8 cellular contexts compared by ENCODE assay signal in the genomic region with DNA sequence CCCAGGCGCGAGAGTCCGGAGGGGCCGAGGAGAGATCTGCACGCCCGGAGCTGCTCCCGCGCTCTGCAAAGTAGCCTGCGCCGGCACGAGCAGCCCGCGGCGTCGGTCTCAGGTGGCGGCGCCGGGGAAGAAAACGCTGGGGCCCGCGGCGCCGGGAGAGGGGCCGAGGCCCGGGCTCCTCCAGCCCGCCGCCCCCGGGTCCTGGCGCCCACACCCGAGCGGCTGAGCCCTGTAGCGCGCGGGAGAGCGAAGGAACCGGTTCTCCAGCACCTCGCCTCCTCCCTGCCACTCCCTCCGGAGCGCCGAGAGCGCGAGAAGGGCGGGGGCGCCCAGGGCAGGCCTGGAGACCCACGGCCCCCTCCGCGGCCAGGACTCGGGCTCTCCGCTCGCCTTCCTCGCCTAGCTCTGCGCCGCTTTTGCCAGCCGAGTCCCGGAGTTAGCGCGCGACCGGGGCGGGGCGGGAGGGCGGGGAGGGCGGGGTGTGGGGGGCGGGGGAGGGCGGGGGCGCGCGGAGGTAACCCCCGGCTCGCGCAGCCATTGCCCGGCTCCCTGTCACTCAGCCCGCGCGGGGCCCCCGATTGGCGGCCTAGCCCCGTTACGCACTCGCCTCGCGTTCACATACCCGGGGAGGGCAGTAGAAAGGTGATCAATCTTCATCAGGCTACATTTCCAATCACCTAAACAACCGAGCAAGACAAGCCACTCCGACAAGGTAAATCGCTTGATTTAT. TPM values are rescaled to one million over a fixed set of nuclear protein-coding genes. Genes with fewer than 3 reads are reported as not detected.
DNase-seq lines count a peak whose midpoint lies in the region; ATAC-seq and TF ChIP-seq lines count a peak whose summit lies in the region.

A gene (plus strand): TSS at position 645 of the 730 bp plus-strand sequence. CDS start 2,161 bp downstream, outside the sequence.

- H3K27me3 Mint-ChIP-seq in activated CD8-positive, alpha-beta T cell treated with anti-CD3 and anti-CD28 coated beads, Interleukin-2, amount 10 ng/mL, durations not matched to agents 7 days and 5 days (ENCODE audit: low read depth), result peaks cover 84% of the 10 kb centered on the region

- H3K4me3 Mint-ChIP-seq in activated CD8-positive, alpha-beta T cell treated with anti-CD3 and anti-CD28 coated beads, Interleukin-2, amount 10 ng/mL, durations not matched to agents 7 days and 5 days, result peak within 1 kb of the TSS; percentile 81

- H3K4me1 Mint-ChIP-seq in activated CD8-positive, alpha-beta T cell treated with anti-CD3 and anti-CD28 coated beads, Interleukin-2, amount 10 ng/mL, durations not matched to agents 7 days and 5 days (ENCODE audit: low read depth), result peaks cover 70% of the 10 kb centered on the region

- peaks cover 27% of the 10 kb centered on the region for H3K27me3 ChIP-seq in neuron (ENCODE audit: insufficient read depth, low read length)

- peaks cover 14% of the 10 kb centered on the region for H3K36me3 ChIP-seq in neuron (ENCODE audit: insufficient read depth, low read length)

- peak within 1 kb of the TSS; percentile 34 for H3K27ac Mint-ChIP-seq in activated CD8-positive, alpha-beta T cell treated with anti-CD3 and anti-CD28 coated beads, Interleukin-2, amount 10 ng/mL, durations not matched to agents 7 days and 5 days

- CTCF ChIA-PET in activated CD8-positive, alpha-beta T cell treated with anti-CD3 and anti-CD28 coated beads, Interleukin-2, amount 10 ng/mL, durations not matched to agents 7 days and 5 days (lab: Charles Lee), result interaction anchor here (2.9 kb wide), 1 partner anchor 262 kb away, joined by 7 read pairs; no protein-coding TSS in a partner anchor

- peak within 1 kb of the TSS; percentile 58 for H2AFZ ChIP-seq in neuron (ENCODE audit: low read depth, low read length)

- POLR2A ChIA-PET in activated CD8-positive, alpha-beta T cell treated with anti-CD3 and anti-CD28 coated beads, Interleukin-2, amount 10 ng/mL, durations not matched to agents 7 days and 5 days (lab: Charles Lee), result no interaction called here

- DNase-seq in DMS153 treated with DMSO at 0.1 percent for 48 hours (lab: John Stamatoyannopoulos, UW; ENCODE audit: unreplicated experiment), result peak; percentile 67
- peak; percentile 92 for DNase-seq in NCI-H510A (lab: John Stamatoyannopoulos, UW)
- peak; percentile 77 for DNase-seq in activated CD8-positive, alpha-beta T cell treated with anti-CD3 and anti-CD28 coated beads, Interleukin-2, amount 10 ng/mL, durations not matched to agents 7 days and 5 days
- peak; percentile 40 for DNase-seq in fibroblast of mammary gland (ENCODE audit: low read depth)
- no peak for DNase-seq in activated gamma-delta T cell (lab: John Stamatoyannopoulos, UW)

- peaks cover 15% of the 10 kb centered on the region for H3K9me3 ChIP-seq in neuron (ENCODE audit: low read length)

- peaks cover 6% of the 10 kb centered on the region for H3K36me3 Mint-ChIP-seq in activated CD8-positive, alpha-beta T cell treated with anti-CD3 and anti-CD28 coated beads, Interleukin-2, amount 10 ng/mL, durations not matched to agents 7 days and 5 days (ENCODE audit: low read depth)

- ATAC-seq in GM19467 (IDR thresholded peaks at IDR 0.05; ENCODE audit: unreplicated experiment), result peak; percentile 84
- ATAC-seq in HG03520 (IDR thresholded peaks at IDR 0.05; ENCODE audit: unreplicated experiment), result peak; percentile 74
- ATAC-seq in activated CD8-positive, alpha-beta T cell treated with anti-CD3 and anti-CD28 coated beads, Interleukin-2, amount 10 ng/mL, durations not matched to agents 7 days and 5 days, result peak; percentile 83

- H3K4me1 ChIP-seq in neuron (ENCODE audit: insufficient read depth, low read length), result peaks cover 40% of the 10 kb centered on the region

- H3K4me3 ChIP-seq in fibroblast of mammary gland (ENCODE audit: control insufficient read depth, low read depth, low read length), result peak within 1 kb of the TSS; percentile 59
- H3K4me3 ChIP-seq in neuron (ENCODE audit: low read length), result peak within 1 kb of the TSS; percentile 69

- TF ChIP-seq CTCF in fibroblast of mammary gland (conservative IDR thresholded peaks at IDR 0.05; ENCODE audit: control insufficient read depth, insufficient read depth, low read depth, low read length), result no peak

- no peaks in the 10 kb centered on the region for H3K9me3 Mint-ChIP-seq in activated CD8-positive, alpha-beta T cell treated with anti-CD3 and anti-CD28 coated beads, Interleukin-2, amount 10 ng/mL, durations not matched to agents 7 days and 5 days (ENCODE audit: insufficient read depth)

RNA-seq across cellular contexts. Expression of the gene that starts here (rescaled TPM):
- total RNA-seq in activated CD8-positive, alpha-beta T cell treated with anti-CD3 and anti-CD28 coated beads, Interleukin-2, amount 10 ng/mL, durations not matched to agents 7 days and 5 days, result not detected

Comparison
In these comparisons a context has a peak if more than half of its experiments do, and no peak if none do; other contexts are left out.
1. Peak in DNase-seq and ATAC-seq in activated CD8-positive, alpha-beta T cell treated with anti-CD3 and anti-CD28 coated beads, Interleukin-2, amount 10 ng/mL, durations not matched to agents 7 days and 5 days; RNA of the gene not detected or under 1 TPM.